8 cellular contexts compared by ENCODE assay signal in the genomic region with DNA sequence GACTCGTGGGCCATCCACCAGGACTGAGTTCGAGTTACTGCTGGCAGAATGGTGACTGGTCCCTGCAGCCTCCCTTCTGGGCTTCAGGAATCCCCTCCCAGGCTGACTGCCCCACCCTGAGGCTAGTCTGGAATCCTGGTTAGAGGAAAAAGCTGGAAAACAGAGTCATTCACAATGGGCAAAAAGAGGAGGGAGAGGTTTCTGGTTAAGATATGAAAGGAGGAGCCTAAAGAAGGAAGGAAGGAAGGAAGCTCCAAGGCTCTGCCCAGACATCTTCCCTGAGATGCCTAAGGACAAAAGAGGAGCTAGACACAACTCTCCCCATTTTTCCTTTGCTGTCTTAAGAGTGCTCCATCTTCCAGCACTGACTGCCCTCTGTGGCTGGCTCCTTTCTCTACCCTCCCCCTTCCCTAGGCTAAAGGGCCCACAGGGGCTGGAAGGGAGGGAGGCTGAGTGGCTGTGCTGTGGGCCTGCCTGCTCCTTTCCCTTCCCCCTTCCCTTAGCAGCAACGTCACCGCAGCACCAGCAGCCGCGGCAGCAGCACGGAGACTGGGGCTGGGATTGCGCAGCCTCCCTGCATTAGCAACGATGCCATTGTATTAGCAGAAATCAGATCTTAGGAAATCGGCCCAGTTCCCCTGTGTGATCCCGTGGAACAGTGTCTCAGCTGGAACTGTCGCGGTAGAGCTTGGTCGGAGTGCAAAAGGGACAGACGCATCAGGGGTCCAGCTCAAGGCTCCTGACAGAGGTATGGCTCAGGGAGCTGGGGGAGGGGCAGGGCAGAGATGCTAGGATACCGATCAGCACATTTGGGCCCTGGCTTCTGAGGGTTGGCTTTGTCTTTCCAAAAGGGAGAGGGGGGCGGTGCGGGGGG. TPM values are rescaled to one million over a fixed set of nuclear protein-coding genes. Genes with fewer than 3 reads are reported as not detected.
DNase-seq lines count a peak whose midpoint lies in the region; ATAC-seq and TF ChIP-seq lines count a peak whose summit lies in the region.

No MANE protein-coding gene starts in this region.

- TF ChIP-seq EP300 in transverse colon (IDR thresholded peaks at IDR 0.05; ENCODE audit: low read depth), result no peak

- H3K36me3 Mint-ChIP-seq in mesothelial cell of epicardium, result peaks cover under 1% of the 10 kb centered on the region
- H3K36me3 Mint-ChIP-seq in natural killer cell, result no peaks in the 10 kb centered on the region

- peaks cover 6% of the 10 kb centered on the region for H3K4me1 ChIP-seq in NT2/D1 (ENCODE audit: insufficient read depth, insufficient read length)
- H3K4me1 ChIP-seq in transverse colon, result peaks cover 16 to 39% (median 21%) of the 10 kb centered on the region in 4 donors

- H3K36me3 ChIP-seq in NT2/D1 (ENCODE audit: insufficient read depth, insufficient read length, low read length) (peaks cover 9% of the 10 kb centered on the region), transverse colon (no peaks in the 10 kb centered on the region)

- H3K27me3 ChIP-seq in NT2/D1 (ENCODE audit: insufficient read depth, insufficient read length), result no peaks in the 10 kb centered on the region
- H3K27me3 ChIP-seq in transverse colon, result no peaks in the 10 kb centered on the region

- H3K27me3 Mint-ChIP-seq in mesothelial cell of epicardium (ENCODE audit: low read depth) (no peaks in the 10 kb centered on the region), natural killer cell (ENCODE audit: low read depth in 2 of 2) (peaks cover 0 to 6% of the 10 kb centered on the region in 2 donors)

- 43 to 87% methylated on average over 2 to 18 of the region's 18 CpGs for WGBS in transverse colon (ENCODE audit: low coverage in 1 of 2), 2 donors

- H3K4me3 ChIP-seq in NT2/D1 (ENCODE audit: insufficient read length, low read depth) (peak overlapping the region; percentile 50), epithelial cell of proximal tubule (ENCODE audit: low read depth, low read length) (peak overlapping the region; percentile 43), transverse colon (peak overlapping the region in 3 of 4 donors; percentile 4 to 35 (median 19))

- no peaks in the 10 kb centered on the region for H3K9me3 ChIP-seq in NT2/D1 (ENCODE audit: insufficient read depth, low read length)
- H3K9me3 ChIP-seq in transverse colon, result no peaks in the 10 kb centered on the region

- no peaks in the 10 kb centered on the region for H3K9me3 Mint-ChIP-seq in mesothelial cell of epicardium
- no peaks in the 10 kb centered on the region for H3K9me3 Mint-ChIP-seq in natural killer cell

- intact Hi-C loops in transverse colon (cut with DNase I; ENCODE audit: low total_unique reads), result no loop called here
- intact Hi-C loops in natural killer cell (cut with micrococcal nuclease), result no loop called here

- DNase-seq in NT2/D1 (ENCODE audit: low read depth, low spot score), result peak; percentile 59
- no peak for DNase-seq in epithelial cell of proximal tubule (ENCODE audit: low read depth)
- DNase-seq in mesothelial cell of epicardium (ENCODE audit: low spot score in 2 of 2, unreplicated experiment in 2 of 2), result peak in 1 of 2 experiments; percentile 76
- peak; percentile 54 for DNase-seq in transverse colon
- DNase-seq in natural killer cell, result no peak
- no peak for DNase-seq in stimulated activated CD4-positive, alpha-beta T cell treated with anti-CD3 and anti-CD28 coated beads, Interleukin-2, amount 100 ng/mL, for 48 hours
- DNase-seq in D341Med (ENCODE audit: low spot score), result no peak

- ATAC-seq in natural killer cell, result no peak
- ATAC-seq in HG02885 (IDR thresholded peaks at IDR 0.05; ENCODE audit: poor library complexity, unreplicated experiment), result no peak

- H3K27ac Mint-ChIP-seq in mesothelial cell of epicardium (peak overlapping the region; percentile 97), natural killer cell (no peak overlapping the region)

- TF ChIP-seq POLR2A in transverse colon (IDR thresholded peaks at IDR 0.05), result peak; percentile 42

- in situ Hi-C loops in transverse colon (cut with MboI; ENCODE audit: low pct_ligation_motif_present in 1 of 4, low pct_unique_long_range_greater_than_20kb in 1 of 4, low sequenced_read_pairs in 3 of 4), result no loop called here

- H3K9ac ChIP-seq in NT2/D1 (ENCODE audit: insufficient read length, low read depth), result peak overlapping the region; percentile 69

- H3K4me1 Mint-ChIP-seq in mesothelial cell of epicardium, result peaks cover 33% of the 10 kb centered on the region
- H3K4me1 Mint-ChIP-seq in natural killer cell, result no peaks in the 10 kb centered on the region

- TF ChIP-seq CTCF in epithelial cell of proximal tubule (conservative IDR thresholded peaks at IDR 0.05; ENCODE audit: low read depth, low read length), result no peak
- TF ChIP-seq CTCF in mesothelial cell of epicardium (IDR thresholded peaks at IDR 0.05; ENCODE audit: unreplicated experiment), result no peak
- TF ChIP-seq CTCF in transverse colon (IDR thresholded peaks at IDR 0.05), result no peak
- no peak for TF ChIP-seq CTCF in natural killer cell (IDR thresholded peaks at IDR 0.05)

- H3K27ac ChIP-seq in transverse colon, result peak overlapping the region; percentile 79 to 90 (median 82)

- H3K4me3 Mint-ChIP-seq in mesothelial cell of epicardium, result peak overlapping the region; percentile 87
- no peak overlapping the region for H3K4me3 Mint-ChIP-seq in natural killer cell

RNA-seq across cellular contexts. Expression of a gene that starts 48.7 kb away (rescaled TPM):
- total RNA-seq in epithelial cell of proximal tubule, result 18.9 and 21.7 TPM in 2 replicates
- total RNA-seq in mesothelial cell of epicardium, result 33.5 to 36.1 TPM (median 34.5 TPM) in 3 replicates
- 10 to 100 TPM in 2 of 4 donors, 1 to 10 TPM in 2; 7.0 to 16.8 (median 12.1) TPM for total RNA-seq in transverse colon
- total RNA-seq in natural killer cell, result 1 to 10 TPM; 2.0 to 7.9 (median 2.5) TPM

Comparison
In these comparisons a context has a peak if more than half of its experiments do, and no peak if none do; other contexts are left out.
1. DNase-seq: peak in NT2/D1 (single experiment) and transverse colon (single experiment); none in epithelial cell of proximal tubule (single experiment), natural killer cell (single experiment), stimulated activated CD4-positive, alpha-beta T cell treated with anti-CD3 and anti-CD28 coated beads, Interleukin-2, amount 100 ng/mL, for 48 hours (0 of 2) and D341Med (single experiment).
2. Peak in every context shown above with its lines, with median percentiles within 50 percentile points of each other: H3K4me3 ChIP-seq.